In the genomic region with DNA sequence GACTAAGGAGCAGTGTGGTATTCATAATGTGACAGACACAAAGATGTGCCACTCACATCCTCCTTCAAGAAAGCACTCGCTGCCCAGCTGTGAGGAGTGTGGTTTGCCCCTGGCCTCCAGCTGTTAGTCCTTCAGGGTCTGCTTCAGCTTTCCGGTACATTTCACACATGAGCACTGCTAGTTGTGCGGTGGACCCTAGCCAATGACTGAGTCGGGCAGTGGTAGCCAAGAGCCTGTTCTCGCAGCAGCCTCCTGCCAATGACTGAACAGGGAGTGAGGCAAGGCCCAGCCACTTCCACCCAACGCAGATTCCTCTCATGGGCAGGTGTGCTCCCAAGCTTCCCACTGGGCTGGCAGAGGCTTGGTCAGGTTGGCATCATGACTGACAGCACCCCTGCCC, we compare ENCODE assay signal across 14 cellular contexts.
DNase-seq lines count a peak whose midpoint lies in the region; ATAC-seq and TF ChIP-seq lines count a peak whose summit lies in the region.
"Had no signal": no experiment of that assay in that cellular context is flagged by ENCODE, and none has a peak within 500 bp of the region (broad histone marks: within the 10 kb centered on the region; RNA-seq: fewer than 3 reads in every experiment).

No MANE protein-coding gene starts in this region.

- H3K27ac ChIP-seq in left ventricle myocardium inferior (replicated peaks) (no peak overlapping the region), thyroid gland (peak overlapping the region in 2 of 3 donors; percentile 4 to 16)
- H3K27ac ChIP-seq: A549, coronary artery, epithelial cell of prostate, parathyroid adenoma had no signal

- no peaks in the 10 kb centered on the region for H3K36me3 ChIP-seq in left ventricle myocardium inferior
- H3K36me3 ChIP-seq in thyroid gland = no peaks in the 10 kb centered on the region

- no peak for ATAC-seq in GM21515 (IDR thresholded peaks at IDR 0.05; ENCODE audit: unreplicated experiment)
- ATAC-seq in HG02623 (IDR thresholded peaks at IDR 0.05; ENCODE audit: unreplicated experiment) = no peak
- ATAC-seq: A549, T-cell had no signal

- H3K4me1 ChIP-seq in left ventricle myocardium inferior (no peaks in the 10 kb centered on the region), thyroid gland (peaks cover 14 to 15% of the 10 kb centered on the region in 2 donors)
- H3K4me1 ChIP-seq: A549, parathyroid adenoma had no signal

- TF ChIP-seq POLR2A in thyroid gland (IDR thresholded peaks at IDR 0.05) = no peak

- H3K27me3 ChIP-seq in left ventricle myocardium inferior (ENCODE audit: low read depth) (no peaks in the 10 kb centered on the region), thyroid gland (no peaks in the 10 kb centered on the region)

- H3K9me3 ChIP-seq in left ventricle myocardium inferior (replicated peaks) (no peaks in the 10 kb centered on the region), thyroid gland (no peaks in the 10 kb centered on the region)
- H3K9me3 ChIP-seq: A549 had no signal

- WGBS in thyroid gland, 2 donors = 19 to 29% methylated on average over 3 of the region's 6 CpGs

- intact Hi-C loops in left ventricle myocardium inferior (cut with micrococcal nuclease) (no loop called here), thyroid gland (cut with DNase I) (no loop called here)

- H3K4me3 ChIP-seq in left ventricle myocardium inferior (no peak overlapping the region), thyroid gland (replicated peaks in 1 of 3) (no peak overlapping the region)
- H3K4me3 ChIP-seq: A549, coronary artery had no signal

- TF ChIP-seq CTCF in left ventricle myocardium inferior (IDR thresholded peaks at IDR 0.05; ENCODE audit: borderline replicate concordance) (no peak), thyroid gland (IDR thresholded peaks at IDR 0.05) (no peak)

- DNase-seq in NCI-H2171 treated with DMSO at 0.1 percent for 48 hours (lab: John Stamatoyannopoulos, UW) = peak; percentile 37
- DNase-seq in NCI-H2171 (lab: John Stamatoyannopoulos, UW) = no peak
- peak; percentile 34 for DNase-seq in NCI-H69 (lab: John Stamatoyannopoulos, UW)
- DNase-seq in left ventricle myocardium inferior = peak; percentile 33
- peak; percentile 94 to 96 for DNase-seq in thyroid gland
- DNase-seq in AG08395 (ENCODE audit: low spot score) = no peak
- DNase-seq: NCI-H524, T-cell had no signal

Comparison
In these comparisons a context has a peak if more than half of its experiments do, and no peak if none do; other contexts are left out.
1. DNase-seq: peak in NCI-H2171 treated with DMSO at 0.1 percent for 48 hours (single experiment), NCI-H69 (single experiment), left ventricle myocardium inferior (single experiment) and thyroid gland (2 of 2); none in NCI-H2171 (single experiment) and AG08395 (single experiment).